Comparison of ENCODE assay signal across 12 cellular contexts in the genomic region with DNA sequence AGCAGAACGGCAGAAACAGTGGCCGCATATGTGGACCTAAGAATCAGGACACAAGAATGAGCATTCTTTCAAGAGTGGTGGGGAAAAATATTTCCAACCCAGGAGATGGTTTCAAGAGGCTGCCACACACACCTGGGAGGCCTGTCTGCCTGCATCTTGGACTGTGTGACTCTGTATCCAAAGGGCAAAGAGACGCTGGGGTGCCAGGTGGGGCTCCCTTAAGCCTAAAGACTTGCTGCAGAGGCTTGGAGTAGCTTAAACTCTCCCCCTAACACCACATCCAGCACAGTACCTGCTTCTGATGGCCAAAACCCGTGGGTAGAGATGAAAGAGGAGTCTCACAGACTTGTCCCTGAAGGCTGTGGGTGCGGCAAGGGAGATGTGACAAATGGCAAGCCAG. TPM values are rescaled to one million over a fixed set of nuclear protein-coding genes. Genes with fewer than 3 reads are reported as not detected.
A peak's percentile ranks its signal among the peaks of the same experiment; 100 is the strongest.
DNase-seq lines count a peak whose midpoint lies in the region; ATAC-seq and TF ChIP-seq lines count a peak whose summit lies in the region.
"Had no signal": no experiment of that assay in that cellular context is flagged by ENCODE, and none has a peak within 500 bp of the region (broad histone marks: within the 10 kb centered on the region; RNA-seq: fewer than 3 reads in every experiment).

No MANE protein-coding gene starts in this region.

- H3K4me3 Mint-ChIP-seq in activated B cell treated with CpG ODN at 0.5 μM for 24 hours: peak overlapping the region; percentile 98
- no peak overlapping the region for H3K4me3 Mint-ChIP-seq in T-helper 2 cell treated with Interferon-gamma antibody and Interleukin-4, amounts not matched to agents 5 μg/mL and 100 μg/mL, for 36 hours

- no peaks in the 10 kb centered on the region for H3K9me3 Mint-ChIP-seq in activated B cell treated with CpG ODN at 0.5 μM for 24 hours
- no peaks in the 10 kb centered on the region for H3K9me3 Mint-ChIP-seq in T-helper 2 cell treated with Interferon-gamma antibody and Interleukin-4, amounts not matched to agents 5 μg/mL and 100 μg/mL, for 36 hours

- H3K36me3 ChIP-seq in mucosa of rectum (ENCODE audit: control insufficient read depth in 2 of 2, insufficient read depth in 2 of 2, low read length in 2 of 2) (no peaks in the 10 kb centered on the region), uterus (no peaks in the 10 kb centered on the region)
- H3K36me3 ChIP-seq: breast epithelium, thyroid gland had no signal

- H3K9me3 ChIP-seq in right cardiac atrium (ENCODE audit: control insufficient read depth, low read length) (no peaks in the 10 kb centered on the region), mucosa of rectum (ENCODE audit: control insufficient read depth in 2 of 2, low read length in 2 of 2) (no peaks in the 10 kb centered on the region), uterus (no peaks in the 10 kb centered on the region)
- H3K9me3 ChIP-seq: breast epithelium, thyroid gland had no signal

- peak overlapping the region; percentile 20 for H3K27ac ChIP-seq in right cardiac atrium (ENCODE audit: low read length)
- H3K27ac ChIP-seq in mucosa of rectum (ENCODE audit: low read depth in 2 of 2, low read length in 2 of 2): peak overlapping the region; percentile 11 to 64
- peak overlapping the region; percentile 33 to 46 for H3K27ac ChIP-seq in uterus
- H3K27ac ChIP-seq: breast epithelium had no signal

- H3K27me3 ChIP-seq in right cardiac atrium (ENCODE audit: control insufficient read depth, insufficient read depth): no peaks in the 10 kb centered on the region
- H3K27me3 ChIP-seq in mucosa of rectum (ENCODE audit: control insufficient read depth in 2 of 2, insufficient read depth in 2 of 2, low read length in 2 of 2): no peaks in the 10 kb centered on the region
- no peaks in the 10 kb centered on the region for H3K27me3 ChIP-seq in uterus
- H3K27me3 ChIP-seq: breast epithelium, thyroid gland had no signal

- CTCF ChIA-PET in activated B cell treated with CpG ODN at 0.5 μM for 24 hours (lab: Charles Lee): interaction anchor here (1.0 to 5.3 kb wide), 4 partner anchors 8 to 66 kb away, joined by 3 to 48 read pairs (median 6); no protein-coding TSS in a partner anchor

- no peak for TF ChIP-seq CTCF in activated B cell treated with CpG ODN at 0.5 μM for 24 hours (IDR thresholded peaks at IDR 0.05)
- TF ChIP-seq CTCF in uterus (IDR thresholded peaks at IDR 0.05): no peak

- H3K9ac ChIP-seq in mucosa of rectum (ENCODE audit: low read depth in 1 of 2, low read length in 2 of 2): peak overlapping the region in 1 of 2 donors; percentile 17

- 80% methylated on average over 5 of the region's 5 CpGs for WGBS in right cardiac atrium

- ATAC-seq in right cardiac atrium (no peak), Right ventricle myocardium superior (ENCODE audit: poor library complexity) (no peak), activated B cell treated with CpG ODN at 0.5 μM for 24 hours (ENCODE audit: low read depth) (no peak)

- no peaks in the 10 kb centered on the region for H3K27me3 Mint-ChIP-seq in activated B cell treated with CpG ODN at 0.5 μM for 24 hours
- H3K27me3 Mint-ChIP-seq in T-helper 2 cell treated with Interferon-gamma antibody and Interleukin-4, amounts not matched to agents 5 μg/mL and 100 μg/mL, for 36 hours (ENCODE audit: low read depth): no peaks in the 10 kb centered on the region

- DNase-seq in right cardiac atrium (no peak), Right ventricle myocardium superior (no peak), activated B cell treated with CpG ODN at 0.5 μM for 24 hours (no peak), uterus (no peak), NAMALWA (ENCODE audit: low spot score) (no peak), NCI-H774 (lab: John Stamatoyannopoulos, UW) (no peak)
- no peak for DNase-seq in T-helper 2 cell treated with Interferon-gamma antibody and Interleukin-4, amounts not matched to agents 5 μg/mL and 100 μg/mL, for 36 hours (ENCODE audit: low spot score)
- DNase-seq: NCI-H2107 had no signal

- H3K36me3 Mint-ChIP-seq in activated B cell treated with CpG ODN at 0.5 μM for 24 hours (ENCODE audit: low read depth): peaks cover 86% of the 10 kb centered on the region
- H3K36me3 Mint-ChIP-seq in T-helper 2 cell treated with Interferon-gamma antibody and Interleukin-4, amounts not matched to agents 5 μg/mL and 100 μg/mL, for 36 hours (ENCODE audit: low read depth): no peaks in the 10 kb centered on the region

- peaks cover 81% of the 10 kb centered on the region for H3K4me1 Mint-ChIP-seq in activated B cell treated with CpG ODN at 0.5 μM for 24 hours
- H3K4me1 Mint-ChIP-seq in T-helper 2 cell treated with Interferon-gamma antibody and Interleukin-4, amounts not matched to agents 5 μg/mL and 100 μg/mL, for 36 hours (ENCODE audit: low read depth): peaks cover 34% of the 10 kb centered on the region

- intact Hi-C loops in right cardiac atrium (cut with DNase I) (no loop called here), Right ventricle myocardium superior (cut with DNase I) (no loop called here), activated B cell treated with CpG ODN at 0.5 μM for 24 hours (cut with micrococcal nuclease) (no loop called here), uterus (cut with DNase I; ENCODE audit: low total_unique reads) (no loop called here)

- H3K4me3 ChIP-seq in right cardiac atrium (ENCODE audit: low read length) (no peak overlapping the region), mucosa of rectum (ENCODE audit: low read length in 2 of 2) (peak overlapping the region in 1 of 2 donors; percentile 45), uterus (no peak overlapping the region)
- H3K4me3 ChIP-seq: thyroid gland had no signal

- H3K27ac Mint-ChIP-seq in activated B cell treated with CpG ODN at 0.5 μM for 24 hours: peak overlapping the region; percentile 98
- no peak overlapping the region for H3K27ac Mint-ChIP-seq in T-helper 2 cell treated with Interferon-gamma antibody and Interleukin-4, amounts not matched to agents 5 μg/mL and 100 μg/mL, for 36 hours

- H3K4me1 ChIP-seq in right cardiac atrium (ENCODE audit: control insufficient read depth, insufficient read depth, low read length): peaks cover 18% of the 10 kb centered on the region
- H3K4me1 ChIP-seq in mucosa of rectum (ENCODE audit: control insufficient read depth in 2 of 2, insufficient read depth in 2 of 2, low read length in 2 of 2): peaks cover 0 to 17% of the 10 kb centered on the region in 2 donors
- H3K4me1 ChIP-seq in uterus: peaks cover 2 to 8% of the 10 kb centered on the region in 2 donors

- no peak for TF ChIP-seq POLR2A in uterus (IDR thresholded peaks at IDR 0.05)

- POLR2A ChIA-PET in activated B cell treated with CpG ODN at 0.5 μM for 24 hours (lab: Charles Lee): interaction anchor here (0.6 to 3.5 kb wide), 10 partner anchors 11 to 215 kb away, joined by 3 to 20 read pairs (median 6); a partner anchor contains a TSS

RNA-seq across cellular contexts. Expression of a gene that starts 3.5 kb away (rescaled TPM):
- not detected for total RNA-seq in right cardiac atrium
- polyA plus RNA-seq in right cardiac atrium: 0.34 TPM
- total RNA-seq in Right ventricle myocardium superior: not detected
- 198 and 199 TPM in 2 replicates for total RNA-seq in activated B cell treated with CpG ODN at 0.5 μM for 24 hours
- under 1 TPM in 1 of 4 donors, not detected in 3; 0.14 TPM for total RNA-seq in uterus
- total RNA-seq: breast epithelium, thyroid gland had no signal
- polyA plus RNA-seq: keratinocyte had no signal

RNA-seq across cellular contexts. Expression of a gene that starts 38.5 kb away (rescaled TPM):
- total RNA-seq in right cardiac atrium (10 to 100 TPM; 44.0 to 76.7 (median 54.6) TPM), Right ventricle myocardium superior (36.6 TPM), activated B cell treated with CpG ODN at 0.5 μM for 24 hours (20.4 and 21.9 TPM in 2 replicates), uterus (100 to 1,000 TPM in 1 of 4 donors, 10 to 100 TPM in 1, 1 to 10 TPM in 2; 2.9 to 157 (median 13.7) TPM)
- 29.9 TPM for polyA plus RNA-seq in right cardiac atrium

Comparison
In these comparisons a context has a peak if more than half of its experiments do, and no peak if none do; other contexts are left out.
1. RNA of a gene that starts 3.5 kb away (total RNA-seq): 198 to 199 TPM in activated B cell treated with CpG ODN at 0.5 μM for 24 hours; not detected in right cardiac atrium, not detected in Right ventricle myocardium superior (single experiment) and 0.14 TPM in uterus; every median in the first group is over 100 times any median in the second.
2. Peak in every context shown above with its lines, with median percentiles within 50 percentile points of each other: H3K27ac ChIP-seq.